Comparison of ENCODE assay signal across 8 cellular contexts in the genomic region with DNA sequence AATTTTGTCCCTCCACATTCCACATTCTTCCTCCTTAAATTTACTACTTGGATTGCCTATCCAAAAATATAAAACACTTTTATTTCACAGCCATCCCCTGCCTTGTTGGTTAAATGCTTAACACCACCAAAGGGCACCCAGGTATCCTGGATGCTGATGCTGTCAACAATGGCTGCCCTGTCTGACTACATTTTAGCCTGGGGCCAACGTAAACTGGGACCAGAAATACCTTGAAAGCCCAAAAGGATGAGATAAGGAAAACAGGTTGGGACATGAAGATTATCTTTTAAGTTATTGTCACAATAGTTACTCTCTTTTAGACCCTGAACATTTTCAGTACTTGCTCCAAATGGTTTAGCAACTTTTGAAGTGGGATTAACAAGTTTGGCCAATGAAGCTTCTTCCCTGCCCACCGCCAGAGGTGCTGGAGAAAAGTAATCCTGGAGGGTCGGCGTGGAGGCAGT. TPM values are rescaled to one million over a fixed set of nuclear protein-coding genes. Genes with fewer than 3 reads are reported as not detected.
DNase-seq lines count a peak whose midpoint lies in the region; ATAC-seq, FAIRE-seq and TF ChIP-seq lines count a peak whose summit lies in the region.

No MANE protein-coding gene starts in this region.

- H3K4me1 ChIP-seq in trophoblast cell (ENCODE audit: control insufficient read depth in 1 of 2, insufficient read depth in 2 of 2, low read length in 2 of 2): peaks cover 0 to 2% of the 10 kb centered on the region in 2 experiments

- peak overlapping the region; percentile 91 for H4K91ac ChIP-seq in trophoblast cell (ENCODE audit: low read depth, low read length)

- H3K9me3 ChIP-seq in trophoblast cell (ENCODE audit: insufficient read depth, low read depth, low read length): no peaks in the 10 kb centered on the region

- peak overlapping the region; percentile 90 for H3K18ac ChIP-seq in trophoblast cell (ENCODE audit: low read length)

- peak overlapping the region; percentile 64 for H3K4ac ChIP-seq in trophoblast cell (ENCODE audit: low read depth, low read length)

- no peak for TF ChIP-seq POLR2A in erythroblast (IDR thresholded peaks at IDR 0.05; ENCODE audit: low read length)

- peak overlapping the region; percentile 89 for H4K12ac ChIP-seq in trophoblast cell (ENCODE audit: low read depth, low read length)

- no peak overlapping the region for H3K23ac ChIP-seq in trophoblast cell (ENCODE audit: low read length)

- peak overlapping the region; percentile 91 for H2BK120ac ChIP-seq in trophoblast cell (ENCODE audit: insufficient read depth, low read length, poor library complexity)

- H3K14ac ChIP-seq in trophoblast cell (ENCODE audit: low read length): peak overlapping the region; percentile 96

- peak overlapping the region; percentile 94 for H2AFZ ChIP-seq in trophoblast cell (ENCODE audit: insufficient read depth, low read length, poor library complexity)

- ATAC-seq in GM21737 (IDR thresholded peaks at IDR 0.05; ENCODE audit: unreplicated experiment): no peak

- H2BK12ac ChIP-seq in trophoblast cell (ENCODE audit: low read length): no peak overlapping the region

- H3K79me2 ChIP-seq in trophoblast cell (ENCODE audit: control insufficient read depth, insufficient read depth, low read length, poor library complexity): peaks cover 9% of the 10 kb centered on the region

- WGBS in trophoblast cell (ENCODE audit: extremely low coverage, insufficient coverage, insufficient read length): no CpG with 5 or more reads among the region's 4 CpGs

- FAIRE-seq in GM18507 (lab: Jason Lieb, UNC): peak; percentile 62
- no peak for FAIRE-seq in RCC 7860 (lab: Jason Lieb, UNC)

- H2BK5ac ChIP-seq in trophoblast cell (ENCODE audit: low read depth, low read length, poor library complexity): peak overlapping the region; percentile 93

- peak overlapping the region; percentile 86 for H3K4me3 ChIP-seq in trophoblast cell (ENCODE audit: low read depth, low read length)

- H3K9ac ChIP-seq in trophoblast cell (ENCODE audit: low read length): peak overlapping the region; percentile 98

- peak overlapping the region; percentile 81 for H2AK5ac ChIP-seq in trophoblast cell (ENCODE audit: low read length)

- H3K27ac ChIP-seq in trophoblast cell (ENCODE audit: low read depth, low read length): peak overlapping the region; percentile 88

- H3K27me3 ChIP-seq in trophoblast cell (ENCODE audit: insufficient read depth, low read length): no peaks in the 10 kb centered on the region

- peak overlapping the region; percentile 99 for H4K8ac ChIP-seq in trophoblast cell (ENCODE audit: low read depth, low read length)

- DNase-seq in GM18507 (ENCODE audit: extremely low spot score, insufficient read length, low read depth) (no peak), RCC 7860 (ENCODE audit: low spot score) (peak; percentile 39), erythroblast (lab: John Stamatoyannopoulos, UW) (peak; percentile 43 to 65), trophoblast cell (peak; percentile 56 to 81), NCI-H2081 treated with DMSO at 0.1 percent for 48 hours (lab: John Stamatoyannopoulos, UW) (no peak), NCI-H2029 treated with DMSO at 0.1 percent for 48 hours (lab: John Stamatoyannopoulos, UW) (no peak)
- DNase-seq in stimulated activated CD4-positive, alpha-beta T cell treated with anti-CD3 and anti-CD28 coated beads, Interleukin-4, amount 100 ng/mL, for 1 hour: no peak

- peaks cover 0 to 1% of the 10 kb centered on the region in 2 experiments for H3K36me3 ChIP-seq in trophoblast cell (ENCODE audit: control insufficient read depth in 1 of 2, insufficient read depth in 2 of 2, low read length in 2 of 2)

- H3K4me2 ChIP-seq in trophoblast cell (ENCODE audit: low read length): peak overlapping the region; percentile 57

- peaks cover 9% of the 10 kb centered on the region for H3K79me1 ChIP-seq in trophoblast cell (ENCODE audit: low read length)

RNA-seq across cellular contexts. Expression of a gene that starts 0.8 kb away (rescaled TPM):
- polyA plus RNA-seq in trophoblast cell (2013): 15.2 and 15.9 TPM in 2 replicates

Comparison
In these comparisons a context has a peak if more than half of its experiments do, and no peak if none do; other contexts are left out.
1. DNase-seq: peak in RCC 7860 (single experiment), erythroblast (2 of 2) and trophoblast cell (2 of 2); none in GM18507 (single experiment), NCI-H2081 treated with DMSO at 0.1 percent for 48 hours (single experiment), stimulated activated CD4-positive, alpha-beta T cell treated with anti-CD3 and anti-CD28 coated beads, Interleukin-4, amount 100 ng/mL, for 1 hour (single experiment) and NCI-H2029 treated with DMSO at 0.1 percent for 48 hours (single experiment).